In the genomic region with DNA sequence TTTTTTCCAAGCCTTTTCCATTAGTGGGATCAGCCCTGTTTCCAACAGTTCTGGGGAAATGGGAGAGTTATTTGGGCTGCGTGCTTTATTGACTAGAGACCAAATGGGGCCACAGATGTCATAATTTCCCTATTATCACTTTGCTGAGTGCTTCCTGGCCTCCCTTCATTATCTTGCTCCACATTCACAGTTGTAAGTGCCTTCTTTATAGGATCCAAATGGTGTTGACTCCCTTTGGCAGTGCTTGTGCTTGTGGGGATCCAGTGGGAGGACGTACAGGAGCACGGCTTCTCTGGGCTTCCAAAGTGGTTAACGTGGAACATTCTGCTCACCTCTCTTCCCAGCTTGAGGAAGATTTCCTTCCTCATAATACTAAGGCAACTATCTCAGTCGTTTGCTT, we compare ENCODE assay signal across 28 cellular contexts.
DNase-seq lines count a peak whose midpoint lies in the region; ATAC-seq and TF ChIP-seq lines count a peak whose summit lies in the region.
"Had no signal": no experiment of that assay in that cellular context is flagged by ENCODE, and none has a peak within 500 bp of the region (broad histone marks: within the 10 kb centered on the region; RNA-seq: fewer than 3 reads in every experiment).

No MANE protein-coding gene starts in this region.

- TF ChIP-seq CTCF in left ventricle myocardium inferior (IDR thresholded peaks at IDR 0.05; ENCODE audit: borderline replicate concordance) (no peak), nephron progenitor cell (IDR thresholded peaks at IDR 0.05) (no peak)

- H3K36me3 Mint-ChIP-seq in nephron progenitor cell (ENCODE audit: low read depth): no peaks in the 10 kb centered on the region
- H3K36me3 Mint-ChIP-seq: CD14-positive monocyte; CD8-positive, alpha-beta memory T cell had no signal

- peaks cover 50% of the 10 kb centered on the region for H3K4me1 Mint-ChIP-seq in nephron progenitor cell
- H3K4me1 Mint-ChIP-seq: CD14-positive monocyte; CD8-positive, alpha-beta memory T cell had no signal

- H3K27me3 ChIP-seq in left ventricle myocardium inferior (ENCODE audit: low read depth): peaks cover 4% of the 10 kb centered on the region
- H3K27me3 ChIP-seq: BE2C had no signal

- H3K4me3 ChIP-seq in left ventricle myocardium inferior: no peak overlapping the region
- H3K4me3 ChIP-seq: K562 had no signal

- no peaks in the 10 kb centered on the region for H3K9me3 ChIP-seq in left ventricle myocardium inferior (replicated peaks)
- H3K9me3 ChIP-seq: BE2C, SK-N-SH had no signal

- DNase-seq in NCI-H1436 treated with DMSO at 0.1 percent for 48 hours (lab: John Stamatoyannopoulos, UW) (peak; percentile 12), NCI-H1436 (lab: John Stamatoyannopoulos, UW) (no peak), left ventricle myocardium superior (no peak), left ventricle myocardium inferior (no peak), nephron progenitor cell (no peak), KG1 (lab: John Stamatoyannopoulos, UW) (no peak), DMS53 treated with DMSO at 0.1 percent for 48 hours (lab: John Stamatoyannopoulos, UW; ENCODE audit: unreplicated experiment) (no peak)
- DNase-seq: ACHN; BE2C; CD8-positive, alpha-beta memory T cell; DMS 273 treated with DMSO at 0.1 percent for 48 hours; DMS79 treated with DMSO at 0.1 percent for 48 hours; GF-D8; H7; NCI-H1417; NCI-H187; NCI-H2081 treated with DMSO at 0.1 percent for 48 hours; NCI-H2171 treated with DMSO at 0.1 percent for 48 hours; NCI-H446; NCI-H524 treated with DMSO at 0.1 percent for 48 hours; NCI-H774; SW 1271 had no signal

- H3K9me3 Mint-ChIP-seq in nephron progenitor cell: no peaks in the 10 kb centered on the region
- H3K9me3 Mint-ChIP-seq: CD8-positive, alpha-beta memory T cell had no signal

- H3K27me3 Mint-ChIP-seq in nephron progenitor cell (ENCODE audit: low read depth, poor library complexity): peaks cover 2% of the 10 kb centered on the region

- no peak overlapping the region for H3K27ac ChIP-seq in left ventricle myocardium inferior (replicated peaks)
- H3K27ac ChIP-seq: 22Rv1 had no signal

- peak overlapping the region; percentile 88 for H3K27ac Mint-ChIP-seq in nephron progenitor cell
- H3K27ac Mint-ChIP-seq: CD14-positive monocyte; CD8-positive, alpha-beta memory T cell had no signal

- no peak overlapping the region for H3K4me3 Mint-ChIP-seq in nephron progenitor cell
- H3K4me3 Mint-ChIP-seq: CD14-positive monocyte; CD8-positive, alpha-beta memory T cell had no signal

- peak; percentile 49 for ATAC-seq in left ventricle myocardium superior
- no peak for ATAC-seq in GM21390 (IDR thresholded peaks at IDR 0.05; ENCODE audit: unreplicated experiment)
- ATAC-seq: K562, Panc1 had no signal

- H3K36me3 ChIP-seq in left ventricle myocardium inferior: no peaks in the 10 kb centered on the region
- H3K36me3 ChIP-seq: BE2C had no signal

- H3K4me1 ChIP-seq in left ventricle myocardium inferior: no peaks in the 10 kb centered on the region
- H3K4me1 ChIP-seq: BE2C had no signal

- intact Hi-C loops in left ventricle myocardium superior (cut with micrococcal nuclease): no loop called here
- intact Hi-C loops in left ventricle myocardium inferior (cut with micrococcal nuclease): no loop called here
